8 cellular contexts compared by ENCODE assay signal in the genomic region with DNA sequence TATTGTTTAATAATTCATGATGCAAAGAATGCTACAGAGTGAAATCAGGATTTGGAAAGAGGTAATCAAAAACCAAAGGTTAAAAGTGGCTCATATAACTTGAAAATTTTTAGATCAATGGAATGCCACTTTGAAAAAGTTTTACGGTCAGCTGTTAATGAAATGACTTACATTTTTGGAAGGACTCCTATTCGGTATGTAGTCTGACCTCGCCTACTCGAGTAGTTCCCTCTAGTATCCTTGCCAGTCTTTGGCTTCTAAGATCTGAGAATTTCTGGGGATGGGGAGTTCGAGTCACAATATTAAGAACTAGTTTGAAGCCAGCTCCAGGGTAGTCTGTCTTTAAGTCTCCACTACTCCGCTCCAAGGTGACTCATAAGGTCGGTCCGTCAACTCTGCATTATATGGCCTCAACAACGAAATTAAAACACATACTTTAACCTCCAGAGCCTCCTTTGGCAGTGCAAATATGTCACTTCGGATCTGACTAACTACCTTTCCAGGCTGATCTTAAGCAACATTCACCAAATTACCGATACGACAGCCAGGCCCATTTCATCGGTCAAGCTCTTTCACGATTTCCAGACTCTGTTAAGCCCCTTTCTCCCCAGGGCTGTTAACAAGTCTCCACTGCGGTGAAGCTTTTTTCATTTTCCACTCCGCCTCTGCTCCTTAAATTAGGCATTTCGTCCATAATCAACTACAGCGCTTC. TPM values are rescaled to one million over a fixed set of nuclear protein-coding genes. Genes with fewer than 3 reads are reported as not detected.
DNase-seq lines count a peak whose midpoint lies in the region; ATAC-seq, FAIRE-seq and TF ChIP-seq lines count a peak whose summit lies in the region.

No MANE protein-coding gene starts in this region.

- H3K36me3 Mint-ChIP-seq in Calu3 (ENCODE audit: insufficient read depth, unreplicated experiment) = peaks cover 28% of the 10 kb centered on the region

- H3K36me3 ChIP-seq in WERI-Rb-1 = peaks cover 33% of the 10 kb centered on the region
- H3K36me3 ChIP-seq in neutrophil = no peaks in the 10 kb centered on the region

- H3K27ac ChIP-seq in HL-60 (replicated peaks) = peak overlapping the region; percentile 96
- H3K27ac ChIP-seq in WERI-Rb-1 = peak overlapping the region; percentile 94
- H3K27ac ChIP-seq in neutrophil = peak overlapping the region; percentile 88

- H3K9me3 ChIP-seq in WERI-Rb-1 (ENCODE audit: severe bottlenecking) (peaks cover 3% of the 10 kb centered on the region), neutrophil (no peaks in the 10 kb centered on the region)

- peaks cover 34 to 46% of the 10 kb centered on the region in 2 experiments for H3K4me1 ChIP-seq in neutrophil (ENCODE audit: control insufficient read depth in 1 of 2, insufficient read depth in 1 of 2, low read depth in 1 of 2, low read length in 1 of 2)

- CTCF ChIA-PET in Calu3 (lab: Charles Lee) = interaction anchor here (0.5 to 1.4 kb wide), 2 partner anchors 124 to 218 kb away, joined by 3 to 7 read pairs; partner anchors contain the start of gene ELF2

- H3K27me3 ChIP-seq in HL-60 (ENCODE audit: insufficient read depth, poor library complexity, severe bottlenecking) = no peaks in the 10 kb centered on the region
- H3K27me3 ChIP-seq in WERI-Rb-1 (ENCODE audit: insufficient read depth, low read depth, severe bottlenecking) = no peaks in the 10 kb centered on the region
- H3K27me3 ChIP-seq in neutrophil = no peaks in the 10 kb centered on the region

- TSS peak; percentile 59 for BruUV-seq in Calu3 (replicated peaks; lab: Mats Ljungman, UMichigan)

- FAIRE-seq in HTR-8/SVneo (lab: Jason Lieb, UNC) = no peak

- peak; percentile 7 for ATAC-seq in GM19467 (IDR thresholded peaks at IDR 0.05; ENCODE audit: unreplicated experiment)

- H3K27me3 Mint-ChIP-seq in Calu3 (ENCODE audit: unreplicated experiment) = no peaks in the 10 kb centered on the region

- peak overlapping the region; percentile 99 for H3K27ac Mint-ChIP-seq in Calu3 (ENCODE audit: unreplicated experiment)

- no peaks in the 10 kb centered on the region for H3K9me3 Mint-ChIP-seq in Calu3 (ENCODE audit: low read depth, unreplicated experiment)

- H3K4me3 ChIP-seq in HL-60 (replicated peaks; ENCODE audit: insufficient read depth, low read length) (peak overlapping the region; percentile 52), WERI-Rb-1 (ENCODE audit: low read depth, low read length) (peak overlapping the region; percentile 96), neutrophil (ENCODE audit: low read depth in 1 of 2, low read length in 1 of 2) (peak overlapping the region; percentile 83 to 100)

- peak; percentile 5 for DNase-seq in Calu3
- peak in 1 of 2 experiments; percentile 28 for DNase-seq in HL-60 (ENCODE audit: low read depth in 1 of 2, low spot score in 1 of 2)
- no peak for DNase-seq in WERI-Rb-1
- peak; percentile 34 for DNase-seq in fibroblast of the conjunctiva (ENCODE audit: low read depth)
- no peak for DNase-seq in GM13976 (ENCODE audit: low spot score)
- DNase-seq in HTR-8/SVneo (ENCODE audit: insufficient read length, low spot score) = no peak

- intact Hi-C loops in Calu3 (cut with micrococcal nuclease; ENCODE audit: unreplicated experiment) = no loop called here

- peak overlapping the region; percentile 98 for H3K4me3 Mint-ChIP-seq in Calu3 (ENCODE audit: low read depth, unreplicated experiment)

- no peaks in the 10 kb centered on the region for H3K4me1 Mint-ChIP-seq in Calu3 (ENCODE audit: low read depth, unreplicated experiment)

- in situ Hi-C loops in GM13976 (cut with MboI; ENCODE audit: low sequenced_read_pairs, unreplicated experiment) = no loop called here

- TF ChIP-seq CTCF in Calu3 (IDR thresholded peaks at IDR 0.05; ENCODE audit: unreplicated experiment) = no peak
- TF ChIP-seq CTCF in HL-60 (IDR thresholded peaks at IDR 0.05; ENCODE audit: insufficient read depth, low read length) = no peak
- no peak for TF ChIP-seq CTCF in WERI-Rb-1 (IDR thresholded peaks at IDR 0.05; ENCODE audit: low read depth, low read length)
- no peak for TF ChIP-seq CTCF in neutrophil (IDR thresholded peaks at IDR 0.05)
- TF ChIP-seq CTCF in GM13976 (IDR thresholded peaks at IDR 0.05; ENCODE audit: borderline replicate concordance, control extremely low read depth, extremely low read depth, insufficient read depth, missing control alignments) = no peak

RNA-seq across cellular contexts. Expression of gene NAA15, which starts 0.7 kb away (rescaled TPM):
- 45.2 and 46.2 TPM in 2 replicates for total RNA-seq in Calu3 (2022)

RNA-seq across cellular contexts. Expression of gene NDUFC1, which starts 1.7 kb away (rescaled TPM):
- 31.8 and 38.6 TPM in 2 replicates for total RNA-seq in Calu3 (2022)

RNA-seq across cellular contexts. Expression of gene MGARP, which starts 20.6 kb away (rescaled TPM):
- total RNA-seq in Calu3 (2022) = not detected in 2 replicates

Comparison
In these comparisons a context has a peak if more than half of its experiments do, and no peak if none do; other contexts are left out.
1. DNase-seq: peak in Calu3 (single experiment) and fibroblast of the conjunctiva (single experiment); none in WERI-Rb-1 (single experiment), GM13976 (single experiment) and HTR-8/SVneo (single experiment).
2. Peak in every context shown above with its lines, with median percentiles within 50 percentile points of each other: H3K27ac ChIP-seq and H3K4me3 ChIP-seq.